In the genomic region with DNA sequence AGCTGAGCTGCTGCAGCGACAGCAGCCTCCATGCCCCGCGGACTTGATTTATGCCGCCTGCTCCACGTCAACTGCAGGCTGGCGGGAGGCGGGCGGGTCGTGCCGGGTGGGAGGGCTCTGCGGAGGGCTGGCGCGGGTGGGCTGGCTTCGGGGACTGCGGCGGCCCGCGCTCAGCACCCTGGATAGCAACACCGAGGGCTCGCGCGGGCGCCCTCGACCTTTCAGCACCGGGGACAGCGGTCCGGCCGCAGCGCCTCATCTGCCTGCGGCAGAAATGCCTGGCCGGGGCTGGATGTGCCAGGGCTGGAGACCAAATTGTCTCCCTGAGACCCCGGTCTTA, we compare ENCODE assay signal across 8 cellular contexts. TPM values are rescaled to one million over a fixed set of nuclear protein-coding genes. Genes with fewer than 3 reads are reported as not detected.
DNase-seq lines count a peak whose midpoint lies in the region; ATAC-seq and TF ChIP-seq lines count a peak whose summit lies in the region.

No MANE protein-coding gene starts in this region.

- no peaks in the 10 kb centered on the region for H3K36me3 ChIP-seq in BJ (ENCODE audit: control insufficient read depth, insufficient read depth, low read length)
- no peaks in the 10 kb centered on the region for H3K36me3 ChIP-seq in KMS-11 (ENCODE audit: insufficient read depth)
- H3K36me3 ChIP-seq in SK-N-SH (replicated peaks in 1 of 2; ENCODE audit: control insufficient read depth in 1 of 2, insufficient read depth in 2 of 2, low read length in 1 of 2): peaks cover 0 to under 1% of the 10 kb centered on the region in 2 experiments
- H3K36me3 ChIP-seq in trophoblast cell (ENCODE audit: control insufficient read depth in 1 of 2, insufficient read depth in 2 of 2, low read length in 2 of 2): no peaks in the 10 kb centered on the region
- H3K36me3 ChIP-seq in vagina: no peaks in the 10 kb centered on the region

- POLR2A ChIA-PET in BJ (lab: Charles Lee): interaction anchor here (0.6 kb wide), 1 partner anchor 1705 kb away, joined by 4 read pairs; no protein-coding TSS in a partner anchor
- POLR2A ChIA-PET in SK-N-SH (lab: Yijun Ruan, JAX): interaction anchor here (1.0 to 2.7 kb wide), 6 partner anchors 44 to 215 kb away, joined by 3 to 24 read pairs (median 6); partner anchors contain the start of genes ANKEF1, MKKS and SLX4IP

- no peak for TF ChIP-seq RAD21 in SK-N-SH (IDR thresholded peaks at IDR 0.05; ENCODE audit: low read length)

- no peak for TF ChIP-seq POLR2A in vagina (IDR thresholded peaks at IDR 0.05)

- H3K4ac ChIP-seq in trophoblast cell (ENCODE audit: low read depth, low read length): no peak overlapping the region

- H3K4me3 Mint-ChIP-seq in activated naive CD8-positive, alpha-beta T cell treated with anti-CD3 and anti-CD28 coated beads for 36 hours: peak overlapping the region; percentile 40

- no peak overlapping the region for H3K23ac ChIP-seq in trophoblast cell (ENCODE audit: low read length)

- no peak for DNase-seq in BJ (ENCODE audit: low read depth)
- DNase-seq in SK-N-SH: peak; percentile 84
- peak; percentile 67 for DNase-seq in activated naive CD8-positive, alpha-beta T cell treated with anti-CD3 and anti-CD28 coated beads for 36 hours
- DNase-seq in Right ventricle myocardium superior: peak; percentile 79
- peak; percentile 50 to 72 for DNase-seq in trophoblast cell
- DNase-seq in vagina (ENCODE audit: extremely low spot score in 2 of 2): no peak

- no peak overlapping the region for H4K8ac ChIP-seq in trophoblast cell (ENCODE audit: low read depth, low read length)

- H2AFZ ChIP-seq in KMS-11 (ENCODE audit: low read depth): no peak overlapping the region
- H2AFZ ChIP-seq in SK-N-SH (ENCODE audit: low read depth): peak overlapping the region; percentile 80; the same call in 1 of the 2 replicates
- H2AFZ ChIP-seq in trophoblast cell (ENCODE audit: insufficient read depth, low read length, poor library complexity): peak overlapping the region; percentile 47

- TF ChIP-seq EP300 in SK-N-SH (IDR thresholded peaks at IDR 0.05; ENCODE audit: borderline replicate concordance in 1 of 2, low read depth in 1 of 2, low read length in 1 of 2): peak in 1 of 2 experiments; percentile 49; a peak in 1 of 4 replicates

- H3K27me3 ChIP-seq in BJ (ENCODE audit: control insufficient read depth, insufficient read depth, low read length) (no peaks in the 10 kb centered on the region), KMS-11 (ENCODE audit: insufficient read depth, low read depth) (no peaks in the 10 kb centered on the region), SK-N-SH (ENCODE audit: insufficient read depth) (no peaks in the 10 kb centered on the region), trophoblast cell (ENCODE audit: insufficient read depth, low read length) (peaks cover 4% of the 10 kb centered on the region), vagina (no peaks in the 10 kb centered on the region)

- CTCF ChIA-PET in BJ (lab: Yijun Ruan, JAX): interaction anchor here (0.9 kb wide), 1 partner anchor 138 kb away, joined by 3 read pairs; no protein-coding TSS in a partner anchor
- CTCF ChIA-PET in SK-N-SH (lab: Yijun Ruan, JAX): interaction anchor here (1.0 to 3.9 kb wide), 4 partner anchors 21 to 242 kb away, joined by 3 to 20 read pairs (median 7); no protein-coding TSS in a partner anchor

- H2BK12ac ChIP-seq in trophoblast cell (ENCODE audit: low read length): no peak overlapping the region

- H3K4me1 ChIP-seq in KMS-11 (ENCODE audit: low read depth, poor library complexity, severe bottlenecking): no peaks in the 10 kb centered on the region
- peaks cover 0 to 20% of the 10 kb centered on the region in 2 experiments; a peak in 2 of 4 replicates for H3K4me1 ChIP-seq in SK-N-SH (ENCODE audit: control insufficient read depth in 1 of 2, insufficient read depth in 2 of 2, low read depth in 1 of 2, low read length in 1 of 2)
- H3K4me1 ChIP-seq in trophoblast cell (ENCODE audit: control insufficient read depth in 1 of 2, insufficient read depth in 2 of 2, low read length in 2 of 2): peaks cover 3 to 13% of the 10 kb centered on the region in 2 experiments
- peaks cover 21% of the 10 kb centered on the region for H3K4me1 ChIP-seq in vagina

- WGBS in SK-N-SH (ENCODE audit: low lambda C conversion rate): 0% methylated on average over 2 of the region's 32 CpGs
- WGBS in trophoblast cell (ENCODE audit: extremely low coverage, insufficient coverage, insufficient read length): no CpG with 5 or more reads among the region's 32 CpGs

- H3K36me3 Mint-ChIP-seq in activated naive CD8-positive, alpha-beta T cell treated with anti-CD3 and anti-CD28 coated beads for 36 hours: peaks cover 7% of the 10 kb centered on the region

- peaks cover 15% of the 10 kb centered on the region for H3F3A ChIP-seq in SK-N-SH (replicated peaks; ENCODE audit: insufficient read depth)

- no peak overlapping the region for H3K18ac ChIP-seq in trophoblast cell (ENCODE audit: low read length)

- peak overlapping the region; percentile 38 for H3K4me3 ChIP-seq in BJ (ENCODE audit: low read depth, low read length)
- no peak overlapping the region for H3K4me3 ChIP-seq in KMS-11 (IDR thresholded peaks at IDR 0.05; ENCODE audit: insufficient read depth, low read depth, low read length)
- H3K4me3 ChIP-seq in SK-N-SH (ENCODE audit: low read depth in 2 of 2, low read length in 1 of 2): peak overlapping the region; percentile 68 to 69
- peak overlapping the region; percentile 63 for H3K4me3 ChIP-seq in trophoblast cell (ENCODE audit: low read depth, low read length)
- H3K4me3 ChIP-seq in vagina: peak overlapping the region; percentile 25 to 41

- H4K91ac ChIP-seq in trophoblast cell (ENCODE audit: low read depth, low read length): no peak overlapping the region

- TF ChIP-seq CTCF in BJ (IDR thresholded peaks at IDR 0.05; ENCODE audit: insufficient read depth, low read depth, low read length) (no peak), KMS-11 (conservative IDR thresholded peaks at IDR 0.05; ENCODE audit: low read depth, low read length) (no peak), SK-N-SH (IDR thresholded peaks at IDR 0.05) (peak; percentile 16; the same call in 1 of the 2 replicates), vagina (IDR thresholded peaks at IDR 0.05) (no peak)

- H3K9me2 ChIP-seq in SK-N-SH: no peaks in the 10 kb centered on the region

- peaks cover 61% of the 10 kb centered on the region for H3K27me3 Mint-ChIP-seq in activated naive CD8-positive, alpha-beta T cell treated with anti-CD3 and anti-CD28 coated beads for 36 hours

- peaks cover 2% of the 10 kb centered on the region for H3K79me1 ChIP-seq in trophoblast cell (ENCODE audit: low read length)

- peaks cover 7% of the 10 kb centered on the region for H3K4me1 Mint-ChIP-seq in activated naive CD8-positive, alpha-beta T cell treated with anti-CD3 and anti-CD28 coated beads for 36 hours

- peak; percentile 82 for ATAC-seq in GM21381 (IDR thresholded peaks at IDR 0.05; ENCODE audit: unreplicated experiment)
- ATAC-seq in Right ventricle myocardium superior (ENCODE audit: poor library complexity): peak; percentile 91

- H3K4me2 ChIP-seq in KMS-11 (peak overlapping the region; percentile 42), SK-N-SH (peak overlapping the region; percentile 75), trophoblast cell (ENCODE audit: low read length) (peak overlapping the region; percentile 64)

- no peak overlapping the region for H3K14ac ChIP-seq in trophoblast cell (ENCODE audit: low read length)

- H3K27ac ChIP-seq in KMS-11 (no peak overlapping the region), SK-N-SH (ENCODE audit: low read depth in 2 of 2, low read length in 1 of 2) (peak overlapping the region; percentile 48 to 87; a peak in 3 of 4 replicates), trophoblast cell (ENCODE audit: low read depth, low read length) (no peak overlapping the region), vagina (no peak overlapping the region)

- H4K12ac ChIP-seq in trophoblast cell (ENCODE audit: low read depth, low read length): no peak overlapping the region

- H4K20me1 ChIP-seq in KMS-11 (ENCODE audit: insufficient read depth): no peaks in the 10 kb centered on the region
- peaks cover 4% of the 10 kb centered on the region; the same call in 1 of the 2 replicates for H4K20me1 ChIP-seq in SK-N-SH (ENCODE audit: insufficient read depth)

- peaks cover 12% of the 10 kb centered on the region for H3K9me3 Mint-ChIP-seq in activated naive CD8-positive, alpha-beta T cell treated with anti-CD3 and anti-CD28 coated beads for 36 hours

- no peak overlapping the region for H2AK5ac ChIP-seq in trophoblast cell (ENCODE audit: low read length)

- H3K9me3 ChIP-seq in SK-N-SH (no peaks in the 10 kb centered on the region), trophoblast cell (ENCODE audit: insufficient read depth, low read depth, low read length) (no peaks in the 10 kb centered on the region), vagina (no peaks in the 10 kb centered on the region)

- no peak overlapping the region for H2BK120ac ChIP-seq in trophoblast cell (ENCODE audit: insufficient read depth, low read length, poor library complexity)

- H3K79me2 ChIP-seq in KMS-11 (ENCODE audit: insufficient read depth, low read depth) (no peaks in the 10 kb centered on the region), SK-N-SH (ENCODE audit: insufficient read depth) (no peaks in the 10 kb centered on the region), trophoblast cell (ENCODE audit: control insufficient read depth, insufficient read depth, low read length, poor library complexity) (no peaks in the 10 kb centered on the region)

- no peak overlapping the region for H2BK5ac ChIP-seq in trophoblast cell (ENCODE audit: low read depth, low read length, poor library complexity)

- H3K9ac ChIP-seq in KMS-11 (no peak overlapping the region), SK-N-SH (peak overlapping the region; percentile 44; the same call in 1 of the 2 replicates), trophoblast cell (ENCODE audit: low read length) (no peak overlapping the region)

- intact Hi-C loops in Right ventricle myocardium superior (cut with DNase I): no loop called here
- intact Hi-C loops in vagina (cut with DNase I): no loop called here

- no peak overlapping the region for H3K27ac Mint-ChIP-seq in activated naive CD8-positive, alpha-beta T cell treated with anti-CD3 and anti-CD28 coated beads for 36 hours

TF ChIP-seq in SK-N-SH, 30 proteins besides CTCF, POLR2A, EP300 and RAD21 (continues in another document):
- peak; percentile 32; the same call in 1 of the 2 replicates for TF ChIP-seq NFIC (IDR thresholded peaks at IDR 0.05; ENCODE audit: borderline replicate concordance)
- no peak for TF ChIP-seq SMC3 (IDR thresholded peaks at IDR 0.05; ENCODE audit: low read depth, low read length)
- no peak for TF ChIP-seq YY1 (IDR thresholded peaks at IDR 0.05; ENCODE audit: low read depth)
- peak; percentile 94 for TF ChIP-seq MXI1 (IDR thresholded peaks at IDR 0.05; ENCODE audit: low read depth, low read length)

RNA-seq across cellular contexts. Expression of gene SNAP25, which starts 0.8 kb away (rescaled TPM):
- polyA plus RNA-seq in BJ (2011; rRNA removed) (0.56 and 1.3 TPM in 2 replicates), SK-N-SH (2012; rRNA removed) (42.4 and 46.0 TPM in 2 replicates)
- polyA minus RNA-seq in BJ (2011; rRNA and poly(A)+ RNA removed): 0.26 and 2.2 TPM in 2 replicates
- polyA plus RNA-seq in SK-N-SH (2012; cell fraction: cytosol; rRNA removed): 46.0 and 48.8 TPM in 2 replicates
- polyA plus RNA-seq in SK-N-SH (2012; cell fraction: nucleus; rRNA removed): 89.1 and 142 TPM in 2 replicates
- not detected for total RNA-seq in activated naive CD8-positive, alpha-beta T cell treated with anti-CD3 and anti-CD28 coated beads for 36 hours
- total RNA-seq in Right ventricle myocardium superior (not detected), vagina (5.6 TPM)
- polyA plus RNA-seq in trophoblast cell (2013): 2.4 and 2.8 TPM in 2 replicates

Comparison
In these comparisons a context has a peak if more than half of its experiments do, and no peak if none do; other contexts are left out.
1. DNase-seq: peak in SK-N-SH (single experiment), activated naive CD8-positive, alpha-beta T cell treated with anti-CD3 and anti-CD28 coated beads for 36 hours (single experiment), Right ventricle myocardium superior (single experiment) and trophoblast cell (2 of 2); none in BJ (single experiment) and vagina (0 of 2).
2. H3K27ac ChIP-seq: peak in SK-N-SH (2 of 2); none in KMS-11 (single experiment), trophoblast cell (single experiment) and vagina (single experiment).
3. Peak in every context shown above with its lines, with median percentiles within 50 percentile points of each other: H3K4me2 ChIP-seq.